Comparison of ENCODE assay signal across 18 cellular contexts in the genomic region with DNA sequence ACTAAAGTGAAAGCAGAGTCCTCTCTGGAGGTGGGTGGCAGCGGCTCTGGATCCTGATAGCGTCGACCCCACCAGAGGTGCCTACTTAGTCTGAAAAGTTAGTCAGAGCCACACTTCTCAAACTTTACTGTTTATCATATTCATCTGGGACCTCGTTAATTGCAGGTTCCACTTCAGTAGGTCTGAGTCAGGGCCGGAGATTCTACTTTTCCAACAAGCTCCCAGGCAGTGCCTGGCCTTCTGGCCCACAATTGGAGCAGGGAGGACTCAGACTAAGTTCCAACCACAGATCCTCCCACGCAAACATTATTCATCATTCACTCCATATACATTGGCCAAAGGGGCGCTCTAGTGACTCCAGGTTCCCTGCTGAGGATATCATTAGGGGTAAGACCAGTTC.
DNase-seq lines count a peak whose midpoint lies in the region; FAIRE-seq and TF ChIP-seq lines count a peak whose summit lies in the region.
"Had no signal": no experiment of that assay in that cellular context is flagged by ENCODE, and none has a peak within 500 bp of the region (broad histone marks: within the 10 kb centered on the region; RNA-seq: fewer than 3 reads in every experiment).

No MANE protein-coding gene starts in this region.

- H3K4me3 ChIP-seq in epithelial cell of proximal tubule (ENCODE audit: low read depth, low read length) (no peak overlapping the region), smooth muscle cell (no peak overlapping the region)
- H3K4me3 ChIP-seq: gastroesophageal sphincter, SK-N-MC had no signal

- no peak overlapping the region for H3K9ac ChIP-seq in smooth muscle cell (ENCODE audit: low read depth)

- H2AFZ ChIP-seq in smooth muscle cell (ENCODE audit: low read depth), result no peak overlapping the region

- H3F3A ChIP-seq in smooth muscle cell (ENCODE audit: low read depth), result no peaks in the 10 kb centered on the region

- H3K27me3 ChIP-seq in smooth muscle cell (ENCODE audit: low read depth), result no peaks in the 10 kb centered on the region
- H3K27me3 ChIP-seq: gastroesophageal sphincter had no signal

- no peaks in the 10 kb centered on the region for H3K79me2 ChIP-seq in smooth muscle cell (ENCODE audit: low read depth)

- TF ChIP-seq CTCF in epithelial cell of proximal tubule (conservative IDR thresholded peaks at IDR 0.05; ENCODE audit: low read depth, low read length) (peak; percentile 19), smooth muscle cell (IDR thresholded peaks at IDR 0.05; ENCODE audit: borderline replicate concordance, insufficient read depth, poor library complexity, severe bottlenecking) (no peak)

- H3K36me3 ChIP-seq in smooth muscle cell (ENCODE audit: low read depth), result no peaks in the 10 kb centered on the region

- no peaks in the 10 kb centered on the region for H4K20me1 ChIP-seq in smooth muscle cell (ENCODE audit: low read depth)

- DNase-seq in H4 (ENCODE audit: low spot score), result peak; percentile 13
- DNase-seq in RPMI7951 (ENCODE audit: low read depth), result peak; percentile 74
- peak; percentile 75 for DNase-seq in epithelial cell of proximal tubule (ENCODE audit: low read depth)
- DNase-seq in smooth muscle cell (lab: John Stamatoyannopoulos, UW; ENCODE audit: unreplicated experiment), result no peak
- DNase-seq in GM12892 (ENCODE audit: insufficient read length), result no peak
- no peak for DNase-seq in COR-L47 (lab: John Stamatoyannopoulos, UW)
- no peak for DNase-seq in NCI-H2227 (lab: John Stamatoyannopoulos, UW; ENCODE audit: unreplicated experiment)
- DNase-seq: activated CD4-positive, alpha-beta T cell treated with anti-CD3 and anti-CD28 coated beads, Interleukin-2, amount 10 ng/mL, durations not matched to agents 24 days and 14 days; activated naive CD4-positive, alpha-beta T cell treated with anti-CD3 and anti-CD28 coated beads for 36 hours; central memory CD4-positive, alpha-beta T cell; effector memory CD8-positive, alpha-beta T cell; naive thymus-derived CD4-positive, alpha-beta T cell; NCI-H1694 treated with DMSO at 0.1 percent for 48 hours; stimulated activated CD4-positive, alpha-beta T cell treated with anti-CD3 and anti-CD28 coated beads, Interleukin-12 subunit alpha, Interleukin-12 subunit beta, amount 100 ng/mL, for 4 hours; stimulated activated naive B cell treated with anti-CD40 and anti-IgM and Interleukin-4, amounts not matched to agents 10 μg/mL and 1 μg/mL and 100 μg/mL, for 72 hours; trophoblast cell had no signal

- no peaks in the 10 kb centered on the region for H3K9me3 ChIP-seq in smooth muscle cell (replicated peaks; ENCODE audit: low read depth)
- H3K9me3 ChIP-seq: gastroesophageal sphincter had no signal

- TF ChIP-seq POLR2A in GM12892 (IDR thresholded peaks at IDR 0.05; ENCODE audit: low read depth, low read length), result no peak

- no peak for FAIRE-seq in GM12892 (lab: Jason Lieb, UNC)

- peak overlapping the region; percentile 43 for H3K4me2 ChIP-seq in smooth muscle cell

- 42% methylated on average over 7 of the region's 7 CpGs for WGBS in smooth muscle cell (ENCODE audit: low lambda C conversion rate)

- H3K4me1 ChIP-seq in smooth muscle cell (ENCODE audit: low read depth), result no peaks in the 10 kb centered on the region
- H3K4me1 ChIP-seq: gastroesophageal sphincter had no signal

- peak overlapping the region; percentile 46 for H3K27ac ChIP-seq in smooth muscle cell (ENCODE audit: low read depth)
- H3K27ac ChIP-seq: gastroesophageal sphincter, SK-N-MC had no signal

Comparison
In these comparisons a context has a peak if more than half of its experiments do, and no peak if none do; other contexts are left out.
1. DNase-seq: peak in H4 (single experiment), RPMI7951 (single experiment) and epithelial cell of proximal tubule (single experiment); none in smooth muscle cell (single experiment), GM12892 (single experiment), COR-L47 (single experiment) and NCI-H2227 (single experiment).